In the genomic region with DNA sequence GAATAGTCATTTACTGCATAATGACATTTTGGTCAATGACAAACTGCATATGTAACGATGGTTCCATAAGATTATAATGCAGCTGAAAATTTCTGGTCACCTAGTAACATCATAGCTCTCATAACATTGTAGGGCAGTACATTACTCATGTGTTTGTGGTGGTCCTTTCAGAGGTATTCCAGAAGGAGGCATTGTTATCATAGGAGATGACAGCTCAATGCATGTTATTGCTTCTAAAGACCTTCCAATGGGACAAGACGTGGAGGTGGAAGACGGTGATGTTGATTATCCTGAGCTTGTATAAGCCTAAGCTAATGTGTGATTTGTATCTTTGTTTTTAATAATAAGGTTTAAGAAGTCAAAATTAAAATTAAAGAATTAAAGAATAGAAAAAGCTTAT, we compare ENCODE assay signal across 16 cellular contexts. TPM values are rescaled to one million over a fixed set of nuclear protein-coding genes. Genes with fewer than 3 reads are reported as not detected.
DNase-seq lines count a peak whose midpoint lies in the region; ATAC-seq and TF ChIP-seq lines count a peak whose summit lies in the region.
"Had no signal": no experiment of that assay in that cellular context is flagged by ENCODE, and none has a peak within 500 bp of the region (broad histone marks: within the 10 kb centered on the region; RNA-seq: fewer than 3 reads in every experiment).

No MANE protein-coding gene starts in this region.

- no peak overlapping the region for H3K27ac ChIP-seq in esophagus muscularis mucosa (replicated peaks in 1 of 4)
- H3K27ac ChIP-seq: HL-60, thoracic aorta had no signal

- no peak overlapping the region for H3K4me3 Mint-ChIP-seq in stimulated activated effector memory CD8-positive, alpha-beta T cell treated with anti-CD3 and anti-CD28 coated beads, Interleukin-12 subunit alpha, Interleukin-12 subunit beta, amount 100 ng/mL, for 72 hours
- H3K4me3 Mint-ChIP-seq: activated CD4-positive, alpha-beta T cell treated with anti-CD3 and anti-CD28 coated beads, Interleukin-2, amount 10 ng/mL, durations not matched to agents 24 days and 14 days; activated T-cell treated with anti-CD3 and anti-CD28 coated beads, Interleukin-2, amount 50 U/mL, for 72 hours; T-helper 17 cell had no signal

- H3K27me3 ChIP-seq in esophagus muscularis mucosa = no peaks in the 10 kb centered on the region

- no peaks in the 10 kb centered on the region for H3K36me3 ChIP-seq in esophagus muscularis mucosa
- H3K36me3 ChIP-seq: thoracic aorta had no signal

- DNase-seq in NCI-H82 (lab: John Stamatoyannopoulos, UW) (peak; percentile 56), NCI-H82 treated with DMSO at 0.1 percent for 48 hours (lab: John Stamatoyannopoulos, UW; ENCODE audit: unreplicated experiment) (no peak), RPMI7951 (ENCODE audit: low read depth) (peak; percentile 13), fibroblast of mammary gland (ENCODE audit: low read depth) (peak; percentile 30), HuH-7 (ENCODE audit: low spot score) (no peak), esophagus muscularis mucosa (ENCODE audit: extremely low spot score) (no peak)
- no peak for DNase-seq in stimulated activated effector memory CD8-positive, alpha-beta T cell treated with anti-CD3 and anti-CD28 coated beads, Interleukin-12 subunit alpha, Interleukin-12 subunit beta, amount 100 ng/mL, for 72 hours (ENCODE audit: low spot score in 2 of 2)
- DNase-seq: activated CD4-positive, alpha-beta T cell treated with anti-CD3 and anti-CD28 coated beads, Interleukin-2, amount 10 ng/mL, durations not matched to agents 24 days and 14 days; activated T-cell treated with anti-CD3 and anti-CD28 coated beads, Interleukin-2, amount 50 U/mL, for 72 hours; cortex of kidney; NCI-H2171 treated with DMSO at 0.1 percent for 48 hours; stimulated activated CD4-positive, alpha-beta T cell treated with anti-CD3 and anti-CD28 coated beads, Interleukin-15, amount 100 ng/mL, for 24 hours; T-helper 17 cell had no signal

- ATAC-seq in stimulated activated effector memory CD8-positive, alpha-beta T cell treated with anti-CD3 and anti-CD28 coated beads, Interleukin-12 subunit alpha, Interleukin-12 subunit beta, amount 100 ng/mL, for 72 hours = no peak
- ATAC-seq in HG03469 (IDR thresholded peaks at IDR 0.05; ENCODE audit: unreplicated experiment) = no peak
- ATAC-seq: activated T-cell treated with anti-CD3 and anti-CD28 coated beads, Interleukin-2, amount 50 U/mL, for 72 hours; T-helper 17 cell had no signal

- H3K4me1 Mint-ChIP-seq in stimulated activated effector memory CD8-positive, alpha-beta T cell treated with anti-CD3 and anti-CD28 coated beads, Interleukin-12 subunit alpha, Interleukin-12 subunit beta, amount 100 ng/mL, for 72 hours = no peaks in the 10 kb centered on the region
- H3K4me1 Mint-ChIP-seq: activated CD4-positive, alpha-beta T cell treated with anti-CD3 and anti-CD28 coated beads, Interleukin-2, amount 10 ng/mL, durations not matched to agents 24 days and 14 days; T-helper 17 cell had no signal

- 72% methylated on average over 3 of the region's 3 CpGs for WGBS in esophagus muscularis mucosa

- TF ChIP-seq POLR2A in esophagus muscularis mucosa (IDR thresholded peaks at IDR 0.05; ENCODE audit: low read depth) = no peak

- peaks cover 0 to 19% (median 18%) of the 10 kb centered on the region in 4 donors for H3K9me3 ChIP-seq in esophagus muscularis mucosa

- H3K27ac Mint-ChIP-seq in stimulated activated effector memory CD8-positive, alpha-beta T cell treated with anti-CD3 and anti-CD28 coated beads, Interleukin-12 subunit alpha, Interleukin-12 subunit beta, amount 100 ng/mL, for 72 hours = no peak overlapping the region
- H3K27ac Mint-ChIP-seq: activated CD4-positive, alpha-beta T cell treated with anti-CD3 and anti-CD28 coated beads, Interleukin-2, amount 10 ng/mL, durations not matched to agents 24 days and 14 days; activated T-cell treated with anti-CD3 and anti-CD28 coated beads, Interleukin-2, amount 50 U/mL, for 72 hours; T-helper 17 cell had no signal

- no peaks in the 10 kb centered on the region for H3K36me3 Mint-ChIP-seq in stimulated activated effector memory CD8-positive, alpha-beta T cell treated with anti-CD3 and anti-CD28 coated beads, Interleukin-12 subunit alpha, Interleukin-12 subunit beta, amount 100 ng/mL, for 72 hours

- peaks cover 0 to 10% (median 7%) of the 10 kb centered on the region in 4 donors for H3K4me1 ChIP-seq in esophagus muscularis mucosa

- H3K9me3 Mint-ChIP-seq in stimulated activated effector memory CD8-positive, alpha-beta T cell treated with anti-CD3 and anti-CD28 coated beads, Interleukin-12 subunit alpha, Interleukin-12 subunit beta, amount 100 ng/mL, for 72 hours = peaks cover 13% of the 10 kb centered on the region

- H3K4me3 ChIP-seq in fibroblast of mammary gland (ENCODE audit: control insufficient read depth, low read depth, low read length) (no peak overlapping the region), esophagus muscularis mucosa (no peak overlapping the region)
- H3K4me3 ChIP-seq: thoracic aorta had no signal

- TF ChIP-seq EP300 in esophagus muscularis mucosa (IDR thresholded peaks at IDR 0.05) = no peak

- intact Hi-C loops in esophagus muscularis mucosa (cut with DNase I) = no loop called here

- TF ChIP-seq CTCF in fibroblast of mammary gland (conservative IDR thresholded peaks at IDR 0.05; ENCODE audit: control insufficient read depth, insufficient read depth, low read depth, low read length) (peak; percentile 19), esophagus muscularis mucosa (IDR thresholded peaks at IDR 0.05) (no peak)

RNA-seq across cellular contexts. Expression of a gene that starts 43.8 kb away (rescaled TPM):
- 0.29 and 0.48 TPM in 2 replicates for total RNA-seq in RPMI7951 (2014; rRNA removed; shearing (Covaris generic))
- 10 to 100 TPM in 2 of 4 donors, 1 to 10 TPM in 2; 5.8 to 20.9 (median 12.7) TPM for total RNA-seq in esophagus muscularis mucosa
- total RNA-seq: activated CD4-positive, alpha-beta T cell treated with anti-CD3 and anti-CD28 coated beads, Interleukin-2, amount 10 ng/mL, durations not matched to agents 24 days and 14 days; T-helper 17 cell had no signal

Comparison
In these comparisons a context has a peak if more than half of its experiments do, and no peak if none do; other contexts are left out.
1. DNase-seq: peak in NCI-H82 (single experiment), RPMI7951 (single experiment) and fibroblast of mammary gland (single experiment); none in NCI-H82 treated with DMSO at 0.1 percent for 48 hours (single experiment), stimulated activated effector memory CD8-positive, alpha-beta T cell treated with anti-CD3 and anti-CD28 coated beads, Interleukin-12 subunit alpha, Interleukin-12 subunit beta, amount 100 ng/mL, for 72 hours (0 of 2), HuH-7 (single experiment) and esophagus muscularis mucosa (single experiment).